ENCODE assay signal across 8 cellular contexts in genomic region chr3:179149239-179149887, GRCh38. TPM values are rescaled to one million over a fixed set of nuclear protein-coding genes. Genes with fewer than 3 reads are reported as not detected.
DNase-seq lines count a peak whose midpoint lies in the region; ATAC-seq and TF ChIP-seq lines count a peak whose summit lies in the region.

No MANE protein-coding gene starts in this region.

- H3K27ac ChIP-seq in SU-DHL-6 (ENCODE audit: low read depth, low read length) = peak overlapping the region; percentile 70; the same call in 1 of the 2 replicates

- no peaks in the 10 kb centered on the region for H3K27me3 ChIP-seq in BJ (ENCODE audit: control insufficient read depth, insufficient read depth, low read length)
- no peaks in the 10 kb centered on the region for H3K27me3 ChIP-seq in SU-DHL-6 (ENCODE audit: low read length)

- H3K36me3 ChIP-seq in BJ (ENCODE audit: control insufficient read depth, insufficient read depth, low read length) (0 out of 2 replicates have a peak, but pooled peaks cover 1% of the 10 kb centered on the region), SU-DHL-6 (ENCODE audit: low read length) (no peaks in the 10 kb centered on the region)

- no peaks in the 10 kb centered on the region for H3K36me3 Mint-ChIP-seq in brain

- peaks cover 10% of the 10 kb centered on the region for H3K27me3 Mint-ChIP-seq in brain

- TF ChIP-seq CTCF in BJ (IDR thresholded peaks at IDR 0.05; ENCODE audit: insufficient read depth, low read depth, low read length) (no peak), SU-DHL-6 (IDR thresholded peaks at IDR 0.05; ENCODE audit: insufficient read depth, low read length, poor library complexity, severe bottlenecking) (no peak), brain (conservative IDR thresholded peaks at IDR 0.05) (no peak)

- no peaks in the 10 kb centered on the region for H3K9me3 ChIP-seq in SU-DHL-6 (ENCODE audit: insufficient read depth, low read length)

- peaks cover 31% of the 10 kb centered on the region for H4K20me1 ChIP-seq in SU-DHL-6 (ENCODE audit: low read depth, low read length)

- H3K9ac ChIP-seq in SU-DHL-6 (ENCODE audit: low read length) = peak overlapping the region; percentile 89

- peak overlapping the region; percentile 90 to 98 (median 95) for H3K27ac Mint-ChIP-seq in brain

- CTCF ChIA-PET in BJ (lab: Yijun Ruan, JAX) = interaction anchor here (0.6 to 3.8 kb wide), 8 partner anchors 11 to 170 kb away, joined by 3 to 28 read pairs (median 4); no protein-coding TSS in a partner anchor

- H3K9me3 Mint-ChIP-seq in brain = no peaks in the 10 kb centered on the region

- peak overlapping the region; percentile 86 for H3K4me2 ChIP-seq in SU-DHL-6 (ENCODE audit: low read depth, low read length, poor library complexity, severe bottlenecking)

- H2AFZ ChIP-seq in SU-DHL-6 (ENCODE audit: low read depth, low read length, severe bottlenecking) = peak overlapping the region; percentile 73

- H3F3A ChIP-seq in SU-DHL-6 (ENCODE audit: insufficient read depth) = 0 out of 2 replicates have a peak, but pooled peaks cover 3% of the 10 kb centered on the region

- H3K79me2 ChIP-seq in SU-DHL-6 (ENCODE audit: insufficient read depth, low read length) = peaks cover 43% of the 10 kb centered on the region

- peaks cover 42% of the 10 kb centered on the region for H3K4me1 Mint-ChIP-seq in brain

- POLR2A ChIA-PET in BJ (lab: Charles Lee) = no interaction called here

- ATAC-seq in GM19395 (IDR thresholded peaks at IDR 0.05; ENCODE audit: unreplicated experiment) = peak; percentile 26

- H3K4me3 Mint-ChIP-seq in brain = peak overlapping the region; percentile 95 to 97 (median 95)

- H3K4me3 ChIP-seq in BJ (ENCODE audit: low read depth, low read length) = peak overlapping the region; percentile 92
- peak overlapping the region; percentile 77 for H3K4me3 ChIP-seq in SU-DHL-6 (ENCODE audit: insufficient read depth, low read length, poor library complexity, severe bottlenecking)

- no peaks in the 10 kb centered on the region for H3K9me2 ChIP-seq in SU-DHL-6 (replicated peaks; ENCODE audit: insufficient read depth, low read length)

- DNase-seq in BJ (ENCODE audit: low read depth) (no peak), HT-29 (ENCODE audit: low spot score) (peak; percentile 53), kidney glomerular epithelial cell (lab: John Stamatoyannopoulos, UW) (peak; percentile 50), HuH-7.5 (ENCODE audit: low spot score) (no peak)
- peak; percentile 32 to 58 for DNase-seq in stimulated activated CD4-positive, alpha-beta T cell treated with anti-CD3 and anti-CD28 coated beads, Interleukin-2, amount 100 ng/mL, for 24 hours

RNA-seq across cellular contexts. Expression of gene PIK3CA, which starts 1.2 kb away (rescaled TPM):
- polyA plus RNA-seq in BJ (2011; rRNA removed) (5.5 and 13.2 TPM in 2 replicates), brain (ENCODE audit: insufficient read depth, low read depth, low replicate concordance) (5.3 TPM)
- polyA minus RNA-seq in BJ (2011; rRNA and poly(A)+ RNA removed) = 9.5 and 10.8 TPM in 2 replicates
- total RNA-seq in HT-29 (2014; rRNA removed; shearing (Covaris generic)) = 5.0 and 7.4 TPM in 2 replicates

Comparison
In these comparisons a context has a peak if more than half of its experiments do, and no peak if none do; other contexts are left out.
1. DNase-seq: peak in HT-29 (single experiment), kidney glomerular epithelial cell (single experiment) and stimulated activated CD4-positive, alpha-beta T cell treated with anti-CD3 and anti-CD28 coated beads, Interleukin-2, amount 100 ng/mL, for 24 hours (2 of 2); none in BJ (single experiment) and HuH-7.5 (single experiment).